ENCODE assay signal across 16 cellular contexts in the genomic region with DNA sequence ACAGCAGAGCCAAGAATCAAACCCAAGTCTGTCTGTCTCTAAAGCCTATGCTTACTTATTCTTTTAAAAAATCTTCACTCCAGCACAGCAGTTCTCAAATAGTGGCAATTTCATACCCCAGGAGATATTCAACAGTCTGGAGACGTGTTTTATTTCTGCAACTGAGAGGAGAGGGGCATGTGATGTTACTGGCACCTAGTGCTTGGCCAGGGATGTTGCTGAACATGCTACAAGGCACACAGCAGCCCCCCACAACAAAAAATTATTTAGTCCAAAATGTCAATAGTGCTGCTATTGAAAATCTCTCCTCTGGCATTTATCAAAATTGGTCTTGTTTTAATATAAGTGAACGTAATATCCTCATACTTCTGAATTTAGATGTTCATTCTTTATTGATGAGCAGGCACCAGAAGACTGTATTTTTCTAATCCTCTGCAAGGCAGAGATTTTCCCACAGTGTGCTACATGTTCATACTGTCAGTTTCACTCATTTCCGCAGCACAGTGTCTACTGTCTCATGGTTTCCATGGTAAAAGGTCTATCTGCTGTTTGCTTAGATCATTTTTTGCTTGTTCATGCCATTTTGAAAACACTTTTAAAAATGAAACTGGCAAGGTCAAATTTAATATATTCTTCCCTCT.
DNase-seq lines count a peak whose midpoint lies in the region; ATAC-seq and TF ChIP-seq lines count a peak whose summit lies in the region.
"Had no signal": no experiment of that assay in that cellular context is flagged by ENCODE, and none has a peak within 500 bp of the region (broad histone marks: within the 10 kb centered on the region; RNA-seq: fewer than 3 reads in every experiment).

No MANE protein-coding gene starts in this region.

- no peaks in the 10 kb centered on the region for H4K20me1 ChIP-seq in neural progenitor cell (ENCODE audit: low read depth)

- H3K27ac ChIP-seq in neural progenitor cell: no peak overlapping the region
- H3K27ac ChIP-seq in ovary: no peak overlapping the region
- H3K27ac ChIP-seq: C4-2B, PC-9 had no signal

- DNase-seq in AG10803 (ENCODE audit: low read depth) (peak; percentile 27), LNCaP clone FGC (ENCODE audit: low read depth) (no peak), epithelial cell of proximal tubule (ENCODE audit: low read depth) (no peak), neural progenitor cell (ENCODE audit: low spot score) (no peak), ovary (no peak), HuH-7 (ENCODE audit: low spot score) (no peak)
- no peak for DNase-seq in stimulated activated CD4-positive, alpha-beta T cell treated with anti-CD3 and anti-CD28 coated beads, Interleukin-2, amount 100 ng/mL, for 24 hours
- DNase-seq: GF-D8, MV-4-11, NCI-H187 treated with DMSO at 0.1 percent for 48 hours, NCI-H446, NCI-H69, PC-9 had no signal

- H3K79me2 ChIP-seq in neural progenitor cell (ENCODE audit: low read depth): no peaks in the 10 kb centered on the region

- H3K4me3 Mint-ChIP-seq in neural progenitor cell: no peak overlapping the region

- TF ChIP-seq EP300 in ovary (IDR thresholded peaks at IDR 0.05): no peak

- H3K9me3 ChIP-seq in neural progenitor cell (ENCODE audit: low read depth) (no peaks in the 10 kb centered on the region), ovary (no peaks in the 10 kb centered on the region)

- H3K9me3 Mint-ChIP-seq in neural progenitor cell: no peaks in the 10 kb centered on the region

- H3K4me1 ChIP-seq in neural progenitor cell (no peaks in the 10 kb centered on the region), ovary (ENCODE audit: insufficient read depth) (no peaks in the 10 kb centered on the region)

- no peak for TF ChIP-seq POLR2A in ovary (IDR thresholded peaks at IDR 0.05)

- no peaks in the 10 kb centered on the region for H3K27me3 Mint-ChIP-seq in neural progenitor cell (ENCODE audit: insufficient read depth, low read depth)

- no peak for TF ChIP-seq CTCF in AG10803 (conservative IDR thresholded peaks at IDR 0.05; ENCODE audit: low read length)
- 0 out of 2 replicates have a peak, but pooled peaks have one; percentile 3 for TF ChIP-seq CTCF in LNCaP clone FGC (IDR thresholded peaks at IDR 0.05; ENCODE audit: control insufficient read depth, extremely low read depth, insufficient read depth)
- TF ChIP-seq CTCF in epithelial cell of proximal tubule (conservative IDR thresholded peaks at IDR 0.05; ENCODE audit: low read depth, low read length): peak; percentile 5
- peak; percentile 9 for TF ChIP-seq CTCF in neural progenitor cell (IDR thresholded peaks at IDR 0.05)
- TF ChIP-seq CTCF in ovary (IDR thresholded peaks at IDR 0.05): no peak

- H3K9ac ChIP-seq in neural progenitor cell: no peak overlapping the region

- no peaks in the 10 kb centered on the region for H3K36me3 Mint-ChIP-seq in neural progenitor cell

- H3K27ac Mint-ChIP-seq in neural progenitor cell: no peak overlapping the region

- no peak overlapping the region for H2AFZ ChIP-seq in neural progenitor cell (replicated peaks)
- H2AFZ ChIP-seq: PC-9 had no signal

- no peak overlapping the region for H3K4me3 ChIP-seq in AG10803 (ENCODE audit: low read length)
- no peak overlapping the region for H3K4me3 ChIP-seq in LNCaP clone FGC (ENCODE audit: low read depth, low read length)
- H3K4me3 ChIP-seq in epithelial cell of proximal tubule (ENCODE audit: low read depth, low read length): no peak overlapping the region
- no peak overlapping the region for H3K4me3 ChIP-seq in neural progenitor cell
- no peak overlapping the region for H3K4me3 ChIP-seq in ovary
- H3K4me3 ChIP-seq: PC-9 had no signal

- no peak overlapping the region for H3K4me2 ChIP-seq in neural progenitor cell
- H3K4me2 ChIP-seq: PC-9 had no signal

- no peaks in the 10 kb centered on the region for H3F3A ChIP-seq in neural progenitor cell (ENCODE audit: low read depth)

- no peaks in the 10 kb centered on the region for H3K4me1 Mint-ChIP-seq in neural progenitor cell

- intact Hi-C loops in ovary (cut with DNase I): no loop called here

- WGBS in ovary, 3 donors: 33 to 48% (median 39%) methylated on average over 3 of the region's 3 CpGs

- no peaks in the 10 kb centered on the region for H3K27me3 ChIP-seq in neural progenitor cell
- H3K27me3 ChIP-seq in ovary: no peaks in the 10 kb centered on the region

- no peak for ATAC-seq in GM21825 (IDR thresholded peaks at IDR 0.05; ENCODE audit: unreplicated experiment)
- ATAC-seq: Right ventricle myocardium inferior had no signal

- H3K36me3 ChIP-seq in neural progenitor cell (no peaks in the 10 kb centered on the region), ovary (no peaks in the 10 kb centered on the region)

Comparison
In these comparisons a context has a peak if more than half of its experiments do, and no peak if none do; other contexts are left out.
1. CTCF ChIP-seq: peak in LNCaP clone FGC (single experiment), epithelial cell of proximal tubule (single experiment) and neural progenitor cell (single experiment); none in AG10803 (single experiment) and ovary (0 of 3).